ENCODE assay signal across 12 cellular contexts in the genomic region with DNA sequence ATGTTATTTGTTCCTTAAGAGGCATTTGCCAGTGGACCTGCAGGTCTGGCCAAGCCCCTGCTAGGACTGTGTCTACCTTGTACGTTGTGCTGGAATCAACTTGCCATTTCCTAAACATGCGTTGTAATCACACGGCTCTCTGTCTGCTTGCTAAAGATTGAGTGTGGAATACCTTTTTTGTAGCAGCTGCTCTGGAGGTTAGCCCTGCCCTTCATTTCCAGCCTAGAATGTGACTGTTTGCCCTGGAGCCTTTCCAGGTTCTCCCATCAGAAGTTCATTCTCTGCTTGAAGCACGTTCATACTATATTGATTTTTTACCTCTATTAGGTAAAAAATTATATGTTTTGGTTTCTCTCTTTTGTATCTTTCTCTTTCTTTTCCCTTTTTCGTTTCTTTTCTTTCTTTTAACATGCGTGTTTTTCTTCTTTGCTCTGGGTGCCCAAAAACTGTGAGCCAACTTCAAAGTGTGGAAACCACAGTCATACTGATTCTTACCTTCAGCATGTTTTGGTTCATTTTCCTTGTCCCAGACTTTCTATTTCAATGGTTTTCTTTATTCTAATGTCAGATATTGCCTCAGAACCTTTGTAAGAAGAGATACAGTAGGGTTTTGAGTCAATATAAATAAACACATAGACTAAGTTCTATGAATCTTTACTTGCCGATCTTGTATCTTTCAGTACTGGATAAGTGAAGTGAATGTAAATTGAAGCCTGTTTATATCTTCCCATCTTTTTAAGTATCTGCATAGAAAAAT.
DNase-seq lines count a peak whose midpoint lies in the region; ATAC-seq and TF ChIP-seq lines count a peak whose summit lies in the region.
"Had no signal": no experiment of that assay in that cellular context is flagged by ENCODE, and none has a peak within 500 bp of the region (broad histone marks: within the 10 kb centered on the region; RNA-seq: fewer than 3 reads in every experiment).

No MANE protein-coding gene starts in this region.

- H3K23ac ChIP-seq in mesendoderm (ENCODE audit: low read length) = no peak overlapping the region

- no CpG with 5 or more reads among the region's 7 CpGs for WGBS in mesendoderm (ENCODE audit: extremely low coverage, insufficient coverage, low lambda C conversion rate)

- no peak overlapping the region for H2BK5ac ChIP-seq in mesendoderm (ENCODE audit: low read length)

- POLR2A ChIA-PET in WTC11 (lab: Charles Lee) = interaction anchor here (0.5 kb wide), 1 partner anchor 657 kb away, joined by 3 read pairs; no protein-coding TSS in a partner anchor

- peaks cover 13% of the 10 kb centered on the region for H3K9me3 Mint-ChIP-seq in WTC11

- H3K18ac ChIP-seq in mesendoderm (ENCODE audit: low read length) = no peak overlapping the region

- H3K4me1 Mint-ChIP-seq in WTC11 = peaks cover 22% of the 10 kb centered on the region

- peak overlapping the region; percentile 6; the same call in 1 of the 2 replicates for H3K27ac Mint-ChIP-seq in WTC11

- H2BK120ac ChIP-seq in mesendoderm (ENCODE audit: low read depth, low read length) = no peak overlapping the region

- no peak overlapping the region for H2AK5ac ChIP-seq in mesendoderm (ENCODE audit: low read length)

- H3K4ac ChIP-seq in mesendoderm (ENCODE audit: low read depth, low read length) = peak overlapping the region; percentile 79

- peaks cover 5% of the 10 kb centered on the region for H3K4me1 ChIP-seq in mesendoderm (ENCODE audit: control insufficient read depth, low read depth, low read length)

- no peak overlapping the region for H3K9ac ChIP-seq in mesendoderm (ENCODE audit: low read length)
- H3K9ac ChIP-seq: SK-N-SH had no signal

- no peak overlapping the region for H4K5ac ChIP-seq in mesendoderm (ENCODE audit: low read length)

- TF ChIP-seq CTCF in WTC11 (IDR thresholded peaks at IDR 0.05) = no peak

- no peak overlapping the region for H3K4me3 ChIP-seq in mesendoderm (ENCODE audit: low read length)

- H3K4me2 ChIP-seq in mesendoderm (ENCODE audit: low read length) = no peak overlapping the region
- H3K4me2 ChIP-seq: SK-N-SH had no signal

- H3K56ac ChIP-seq in mesendoderm (ENCODE audit: low read length) = no peak overlapping the region

- 0 out of 2 replicates have a peak, but pooled peaks have one; percentile 14 for ATAC-seq in WTC11
- ATAC-seq in HG02588 (IDR thresholded peaks at IDR 0.05; ENCODE audit: unreplicated experiment) = no peak
- no peak for ATAC-seq in GM19397 (IDR thresholded peaks at IDR 0.05; ENCODE audit: unreplicated experiment)

- H3K27me3 Mint-ChIP-seq in WTC11 (ENCODE audit: low read depth) = no peaks in the 10 kb centered on the region

- H3K27me3 ChIP-seq in mesendoderm (ENCODE audit: insufficient read depth, low read length, poor library complexity) = no peaks in the 10 kb centered on the region

- H3K36me3 Mint-ChIP-seq in WTC11 = peaks cover 7% of the 10 kb centered on the region

- no peak overlapping the region for H4K8ac ChIP-seq in mesendoderm (ENCODE audit: low read depth, low read length)

- no peak overlapping the region for H3K4me3 Mint-ChIP-seq in WTC11

- no peaks in the 10 kb centered on the region for H3K79me1 ChIP-seq in mesendoderm (ENCODE audit: low read length)

- DNase-seq in DMS53 (lab: John Stamatoyannopoulos, UW) (peak; percentile 72), NCI-H1436 (lab: John Stamatoyannopoulos, UW) (peak; percentile 12), WTC11 (ENCODE audit: low spot score) (no peak), mesendoderm (peak; percentile 19), hypothalamus (lab: John Stamatoyannopoulos, UW) (no peak), NCI-H1930 (lab: John Stamatoyannopoulos, UW) (no peak)
- DNase-seq: amygdala, HCEC 1CT, SK-N-SH had no signal

- no peak overlapping the region for H2BK15ac ChIP-seq in mesendoderm (replicated peaks; ENCODE audit: low read depth)

- CTCF ChIA-PET in WTC11 (lab: Charles Lee) = no interaction called here

- no peak overlapping the region for H3K27ac ChIP-seq in mesendoderm (ENCODE audit: low read depth, low read length)
- H3K27ac ChIP-seq: C4-2B had no signal

- H3K36me3 ChIP-seq in mesendoderm (ENCODE audit: control insufficient read depth, insufficient read depth, low read length) = no peaks in the 10 kb centered on the region

- no peaks in the 10 kb centered on the region for H3K79me2 ChIP-seq in mesendoderm (ENCODE audit: control insufficient read depth, insufficient read depth, low read length)

TF ChIP-seq in WTC11, 78 proteins besides CTCF, POLR2A, EP300 and RAD21:
- no peak for TF ChIP-seq JUN (CRISPR knock-in tag; IDR thresholded peaks at IDR 0.05)
- TF ChIP-seq SMAD4 (CRISPR knock-in tag; IDR thresholded peaks at IDR 0.05) = no peak
- TF ChIP-seq RELA (CRISPR knock-in tag; IDR thresholded peaks at IDR 0.05; ENCODE audit: borderline replicate concordance) = no peak
- TF ChIP-seq, protein P1, sequence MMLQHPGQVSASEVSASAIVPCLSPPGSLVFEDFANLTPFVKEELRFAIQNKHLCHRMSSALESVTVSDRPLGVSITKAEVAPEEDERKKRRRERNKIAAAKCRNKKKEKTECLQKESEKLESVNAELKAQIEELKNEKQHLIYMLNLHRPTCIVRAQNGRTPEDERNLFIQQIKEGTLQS (CRISPR knock-in tag; conservative IDR thresholded peaks at IDR 0.05) = no peak
- no peak for TF ChIP-seq NR3C1 (CRISPR knock-in tag; conservative IDR thresholded peaks at IDR 0.05; ENCODE audit: low read depth)
- TF ChIP-seq ARID4B (CRISPR knock-in tag; IDR thresholded peaks at IDR 0.05; ENCODE audit: borderline replicate concordance) = no peak
- TF ChIP-seq NR2C2 (CRISPR knock-in tag; IDR thresholded peaks at IDR 0.05) = no peak
- no peak for TF ChIP-seq SOX15 (CRISPR knock-in tag; IDR thresholded peaks at IDR 0.05)
- TF ChIP-seq TP53 (CRISPR knock-in tag; IDR thresholded peaks at IDR 0.05) = no peak
- no peak for TF ChIP-seq E2F1 (CRISPR knock-in tag; IDR thresholded peaks at IDR 0.05)
- TF ChIP-seq FOXK1 (CRISPR knock-in tag; IDR thresholded peaks at IDR 0.05) = no peak
- TF ChIP-seq ELF4 (CRISPR knock-in tag; IDR thresholded peaks at IDR 0.05; ENCODE audit: low read depth) = no peak
- TF ChIP-seq MYBL2 (CRISPR knock-in tag; IDR thresholded peaks at IDR 0.05) = no peak
- TF ChIP-seq HMGA2 (CRISPR knock-in tag; IDR thresholded peaks at IDR 0.05) = no peak
- no peak for TF ChIP-seq USF2 (CRISPR knock-in tag; IDR thresholded peaks at IDR 0.05)
- TF ChIP-seq MAX (CRISPR knock-in tag; IDR thresholded peaks at IDR 0.05) = no peak
- TF ChIP-seq SMAD3 (CRISPR knock-in tag; IDR thresholded peaks at IDR 0.05; ENCODE audit: borderline replicate concordance) = no peak
- no peak for TF ChIP-seq GTF2I (CRISPR knock-in tag; conservative IDR thresholded peaks at IDR 0.05)
TF ChIP-seq in WTC11: peak in this region for 0.

Comparison
In these comparisons a context has a peak if more than half of its experiments do, and no peak if none do; other contexts are left out.
1. DNase-seq: peak in DMS53 (single experiment), NCI-H1436 (single experiment) and mesendoderm (single experiment); none in WTC11 (single experiment), hypothalamus (0 of 51) and NCI-H1930 (0 of 2).